ENCODE assay signal across 1 cellular context in genomic region chr17:3695723-3696411, GRCh38.
TF ChIP-seq lines count a peak whose summit lies in the region.

TSS of gene P2RX5 (minus strand) at chr17:3696155. CDS start at chr17:3696005, 150 bp downstream.

TF ChIP-seq in H1, 55 proteins besides CTCF, POLR2A, EP300 and RAD21 (continued from another document):
- TF ChIP-seq RBBP5 (IDR thresholded peaks at IDR 0.05; ENCODE audit: borderline replicate concordance, low read depth, low read length) (0 out of 2 replicates have a peak, but pooled peaks have one; percentile 34), SUZ12 (IDR thresholded peaks at IDR 0.05; ENCODE audit: low read length) (peak; percentile 29; the same call in 1 of the 2 replicates), YY1 (IDR thresholded peaks at IDR 0.05; ENCODE audit: low read depth, low read length) (no peak), TCF12 (IDR thresholded peaks at IDR 0.05; ENCODE audit: low read depth, low read length) (no peak), BCL11A (IDR thresholded peaks at IDR 0.05; ENCODE audit: low read depth in 2 of 2, low read length in 2 of 2) (no peak), KDM4A (IDR thresholded peaks at IDR 0.05; ENCODE audit: low read depth, low read length, severe bottlenecking) (peak; percentile 93), ASH2L (IDR thresholded peaks at IDR 0.05; ENCODE audit: low read length) (peak; percentile 70), TEAD4 (IDR thresholded peaks at IDR 0.05; ENCODE audit: low read depth, low read length) (peak; percentile 84), E2F6 (IDR thresholded peaks at IDR 0.05) (peak; percentile 63; the same call in 1 of the 2 replicates), HDAC2 (IDR thresholded peaks at IDR 0.05; ENCODE audit: borderline replicate concordance in 1 of 2, low read depth in 2 of 2, low read length in 2 of 2) (peak in 1 of 2 experiments; percentile 72; a peak in 2 of 4 replicates), CEBPB (IDR thresholded peaks at IDR 0.05; ENCODE audit: low read depth, low read length) (no peak), CHD2 (IDR thresholded peaks at IDR 0.05; ENCODE audit: low read length) (0 out of 2 replicates have a peak, but pooled peaks have one; percentile 24), SAP30 (IDR thresholded peaks at IDR 0.05; ENCODE audit: insufficient read depth, insufficient replicate concordance, low read length) (peak; percentile 69), MAX (IDR thresholded peaks at IDR 0.05) (peak; percentile 92), SIN3A (conservative IDR thresholded peaks at IDR 0.05 in 1 of 2, IDR thresholded peaks at IDR 0.05 in 1 of 2; ENCODE audit: low read depth in 1 of 2, low read length in 2 of 2) (peak; percentile 95 to 96), EGR1 (IDR thresholded peaks at IDR 0.05; ENCODE audit: borderline replicate concordance, low read depth, low read length) (peak; percentile 38; the same call in 1 of the 2 replicates)
